Comparison of ENCODE assay signal across 1 cellular context in genomic region chr19:18849838-18850400, GRCh38.
TF ChIP-seq lines count a peak whose summit lies in the region.

No MANE protein-coding gene starts in this region.

TF ChIP-seq in GM23338, 12 proteins besides CTCF, POLR2A, EP300 and RAD21 (continued from another document):
- TF ChIP-seq ZNF462 (CRISPR knock-in tag; IDR thresholded peaks at IDR 0.05) (no peak), ZNF331 (CRISPR knock-in tag; IDR thresholded peaks at IDR 0.05; ENCODE audit: low read depth) (no peak), STAT1 (IDR thresholded peaks at IDR 0.05; ENCODE audit: unreplicated experiment) (no peak), POLR2AphosphoS5 (IDR thresholded peaks at IDR 0.05; ENCODE audit: low read depth) (no peak), NANOG (IDR thresholded peaks at IDR 0.05; ENCODE audit: borderline replicate concordance) (no peak), ZNF114 (CRISPR knock-in tag; IDR thresholded peaks at IDR 0.05) (no peak), JUNB (IDR thresholded peaks at IDR 0.05; ENCODE audit: unreplicated experiment) (no peak), CREB1 (CRISPR knock-in tag; IDR thresholded peaks at IDR 0.05; ENCODE audit: low read depth) (no peak), EZH2 (IDR thresholded peaks at IDR 0.05; ENCODE audit: low read depth, unreplicated experiment) (no peak), REST (IDR thresholded peaks at IDR 0.05; ENCODE audit: unreplicated experiment) (no peak), ETS1 (IDR thresholded peaks at IDR 0.05) (no peak)
